ENCODE assay signal across 1 cellular context in the genomic region with DNA sequence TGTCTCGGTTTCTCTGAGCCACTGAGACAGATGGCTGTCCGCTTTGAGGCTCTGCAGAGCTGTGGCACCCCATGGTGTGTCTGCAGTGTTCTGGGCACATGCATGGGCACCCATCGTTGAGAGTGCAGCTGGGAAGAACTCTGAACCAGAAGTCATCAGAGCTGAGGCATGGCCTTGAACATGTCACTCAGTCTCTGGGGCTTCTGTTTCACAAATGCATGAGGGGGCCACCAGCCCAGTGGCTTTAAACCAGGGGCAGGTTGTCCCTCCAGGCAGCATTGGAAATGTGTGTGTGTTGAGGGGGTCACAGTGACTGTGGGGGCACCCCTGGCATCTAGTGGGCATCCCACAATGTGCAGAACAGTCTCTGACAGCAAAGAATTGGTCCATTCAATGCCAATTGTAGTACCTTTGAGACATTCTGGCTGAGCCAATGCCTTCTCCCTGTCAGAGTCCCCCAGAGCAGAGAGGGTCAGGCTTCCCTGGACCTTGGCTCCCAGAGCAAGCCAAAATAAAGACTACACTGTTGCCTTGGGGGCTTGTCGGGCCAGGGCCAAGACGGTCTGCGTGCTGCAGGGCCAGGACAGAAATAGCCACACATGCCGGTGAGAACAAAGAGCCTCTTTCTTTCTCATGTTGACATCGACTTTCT.
TF ChIP-seq lines count a peak whose summit lies in the region.

No MANE protein-coding gene starts in this region.

TF ChIP-seq in HepG2, 621 proteins besides CTCF, POLR2A, EP300 and RAD21 (continued from another document and continues in another):
- TF ChIP-seq, protein P1, sequence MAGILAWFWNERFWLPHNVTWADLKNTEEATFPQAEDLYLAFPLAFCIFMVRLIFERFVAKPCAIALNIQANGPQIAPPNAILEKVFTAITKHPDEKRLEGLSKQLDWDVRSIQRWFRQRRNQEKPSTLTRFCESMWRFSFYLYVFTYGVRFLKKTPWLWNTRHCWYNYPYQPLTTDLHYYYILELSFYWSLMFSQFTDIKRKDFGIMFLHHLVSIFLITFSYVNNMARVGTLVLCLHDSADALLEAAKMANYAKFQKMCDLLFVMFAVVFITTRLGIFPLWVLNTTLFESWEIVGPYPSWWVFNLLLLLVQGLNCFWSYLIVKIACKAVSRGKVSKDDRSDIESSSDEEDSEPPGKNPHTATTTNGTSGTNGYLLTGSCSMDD (CRISPR knock-in tag; IDR thresholded peaks at IDR 0.05): 0 out of 2 replicates have a peak, but pooled peaks have one; percentile 50
- no peak for TF ChIP-seq ZNF879 (CRISPR knock-in tag; IDR thresholded peaks at IDR 0.05)
- no peak for TF ChIP-seq ZNF792 (CRISPR knock-in tag; IDR thresholded peaks at IDR 0.05)
- TF ChIP-seq, protein P2, sequence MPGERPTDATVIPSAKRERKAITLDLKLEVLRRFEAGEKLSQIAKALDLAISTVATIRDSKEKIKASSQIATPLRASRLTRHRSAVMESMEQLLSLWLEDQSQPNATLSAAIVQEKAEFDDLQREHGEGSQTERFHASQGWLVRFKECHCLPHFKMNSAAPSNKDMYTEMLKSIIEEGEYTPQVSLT (CRISPR knock-in tag; IDR thresholded peaks at IDR 0.05; ENCODE audit: borderline replicate concordance, low read depth): no peak
- TF ChIP-seq, protein P3, sequence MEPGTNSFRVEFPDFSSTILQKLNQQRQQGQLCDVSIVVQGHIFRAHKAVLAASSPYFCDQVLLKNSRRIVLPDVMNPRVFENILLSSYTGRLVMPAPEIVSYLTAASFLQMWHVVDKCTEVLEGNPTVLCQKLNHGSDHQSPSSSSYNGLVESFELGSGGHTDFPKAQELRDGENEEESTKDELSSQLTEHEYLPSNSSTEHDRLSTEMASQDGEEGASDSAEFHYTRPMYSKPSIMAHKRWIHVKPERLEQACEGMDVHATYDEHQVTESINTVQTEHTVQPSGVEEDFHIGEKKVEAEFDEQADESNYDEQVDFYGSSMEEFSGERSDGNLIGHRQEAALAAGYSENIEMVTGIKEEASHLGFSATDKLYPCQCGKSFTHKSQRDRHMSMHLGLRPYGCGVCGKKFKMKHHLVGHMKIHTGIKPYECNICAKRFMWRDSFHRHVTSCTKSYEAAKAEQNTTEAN (CRISPR knock-in tag; conservative IDR thresholded peaks at IDR 0.05): peak; percentile 64; the same call in 1 of the 2 replicates
- TF ChIP-seq ZNF772 (CRISPR knock-in tag; IDR thresholded peaks at IDR 0.05): peak; percentile 73; the same call in 1 of the 2 replicates
- TF ChIP-seq ZNF839 (CRISPR knock-in tag; IDR thresholded peaks at IDR 0.05; ENCODE audit: borderline replicate concordance): no peak
- TF ChIP-seq, protein P4, sequence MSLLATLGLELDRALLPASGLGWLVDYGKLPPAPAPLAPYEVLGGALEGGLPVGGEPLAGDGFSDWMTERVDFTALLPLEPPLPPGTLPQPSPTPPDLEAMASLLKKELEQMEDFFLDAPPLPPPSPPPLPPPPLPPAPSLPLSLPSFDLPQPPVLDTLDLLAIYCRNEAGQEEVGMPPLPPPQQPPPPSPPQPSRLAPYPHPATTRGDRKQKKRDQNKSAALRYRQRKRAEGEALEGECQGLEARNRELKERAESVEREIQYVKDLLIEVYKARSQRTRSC (CRISPR knock-in tag; IDR thresholded peaks at IDR 0.05; ENCODE audit: low read depth): no peak
- TF ChIP-seq ZFP41 (CRISPR knock-in tag; IDR thresholded peaks at IDR 0.05; ENCODE audit: borderline replicate concordance): peak; percentile 11; the same call in 1 of the 2 replicates
- TF ChIP-seq GTF3A (CRISPR knock-in tag; conservative IDR thresholded peaks at IDR 0.05): no peak
- no peak for TF ChIP-seq PRPF4 (IDR thresholded peaks at IDR 0.05; ENCODE audit: low read depth, low read length, poor library complexity, severe bottlenecking)
- TF ChIP-seq MAZ (IDR thresholded peaks at IDR 0.05; ENCODE audit: borderline replicate concordance, low read depth, low read length): no peak
- no peak for TF ChIP-seq MAZ (CRISPR knock-in tag; IDR thresholded peaks at IDR 0.05; ENCODE audit: low read depth)
- TF ChIP-seq, protein P5, sequence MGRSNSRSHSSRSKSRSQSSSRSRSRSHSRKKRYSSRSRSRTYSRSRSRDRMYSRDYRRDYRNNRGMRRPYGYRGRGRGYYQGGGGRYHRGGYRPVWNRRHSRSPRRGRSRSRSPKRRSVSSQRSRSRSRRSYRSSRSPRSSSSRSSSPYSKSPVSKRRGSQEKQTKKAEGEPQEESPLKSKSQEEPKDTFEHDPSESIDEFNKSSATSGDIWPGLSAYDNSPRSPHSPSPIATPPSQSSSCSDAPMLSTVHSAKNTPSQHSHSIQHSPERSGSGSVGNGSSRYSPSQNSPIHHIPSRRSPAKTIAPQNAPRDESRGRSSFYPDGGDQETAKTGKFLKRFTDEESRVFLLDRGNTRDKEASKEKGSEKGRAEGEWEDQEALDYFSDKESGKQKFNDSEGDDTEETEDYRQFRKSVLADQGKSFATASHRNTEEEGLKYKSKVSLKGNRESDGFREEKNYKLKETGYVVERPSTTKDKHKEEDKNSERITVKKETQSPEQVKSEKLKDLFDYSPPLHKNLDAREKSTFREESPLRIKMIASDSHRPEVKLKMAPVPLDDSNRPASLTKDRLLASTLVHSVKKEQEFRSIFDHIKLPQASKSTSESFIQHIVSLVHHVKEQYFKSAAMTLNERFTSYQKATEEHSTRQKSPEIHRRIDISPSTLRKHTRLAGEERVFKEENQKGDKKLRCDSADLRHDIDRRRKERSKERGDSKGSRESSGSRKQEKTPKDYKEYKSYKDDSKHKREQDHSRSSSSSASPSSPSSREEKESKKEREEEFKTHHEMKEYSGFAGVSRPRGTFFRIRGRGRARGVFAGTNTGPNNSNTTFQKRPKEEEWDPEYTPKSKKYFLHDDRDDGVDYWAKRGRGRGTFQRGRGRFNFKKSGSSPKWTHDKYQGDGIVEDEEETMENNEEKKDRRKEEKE (IDR thresholded peaks at IDR 0.05): no peak
- no peak for TF ChIP-seq ZSCAN22 (CRISPR knock-in tag; IDR thresholded peaks at IDR 0.05)
- TF ChIP-seq KDM5A (IDR thresholded peaks at IDR 0.05; ENCODE audit: borderline replicate concordance, low read length): no peak
- TF ChIP-seq NONO (IDR thresholded peaks at IDR 0.05): no peak
- TF ChIP-seq NONO (CRISPR knock-in tag; conservative IDR thresholded peaks at IDR 0.05): peak; percentile 14; the same call in 1 of the 2 replicates
- TF ChIP-seq ZNF607 (CRISPR knock-in tag; IDR thresholded peaks at IDR 0.05; ENCODE audit: borderline replicate concordance): no peak
- TF ChIP-seq ASH2L (IDR thresholded peaks at IDR 0.05; ENCODE audit: insufficient read length, low read depth, low read length): peak; percentile 59
- TF ChIP-seq ATAD3A (CRISPR knock-in tag; IDR thresholded peaks at IDR 0.05): no peak
- TF ChIP-seq, protein P6, sequence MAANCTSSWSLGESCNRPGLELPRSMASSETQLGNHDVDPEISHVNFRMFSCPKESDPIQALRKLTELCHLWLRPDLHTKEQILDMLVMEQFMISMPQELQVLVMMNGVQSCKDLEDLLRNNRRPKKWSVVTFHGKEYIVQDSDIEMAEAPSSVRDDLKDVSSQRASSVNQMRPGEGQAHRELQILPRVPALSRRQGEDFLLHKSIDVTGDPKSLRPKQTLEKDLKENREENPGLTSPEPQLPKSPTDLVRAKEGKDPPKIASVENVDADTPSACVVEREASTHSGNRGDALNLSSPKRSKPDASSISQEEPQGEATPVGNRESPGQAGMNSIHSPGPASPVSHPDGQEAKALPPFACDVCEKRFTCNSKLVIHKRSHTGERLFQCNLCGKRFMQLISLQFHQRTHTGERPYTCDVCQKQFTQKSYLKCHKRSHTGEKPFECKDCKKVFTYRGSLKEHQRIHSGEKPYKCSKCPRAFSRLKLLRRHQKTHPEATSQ (CRISPR knock-in tag; IDR thresholded peaks at IDR 0.05; ENCODE audit: borderline replicate concordance): no peak
- peak; percentile 71; the same call in 1 of the 2 replicates for TF ChIP-seq TP53 (CRISPR knock-in tag; conservative IDR thresholded peaks at IDR 0.05)
- TF ChIP-seq NR2F2 (IDR thresholded peaks at IDR 0.05; ENCODE audit: borderline replicate concordance, low read depth): no peak
- no peak for TF ChIP-seq ZFP1 (CRISPR knock-in tag; IDR thresholded peaks at IDR 0.05)
- no peak for TF ChIP-seq MTA3 (CRISPR knock-in tag; IDR thresholded peaks at IDR 0.05)
- TF ChIP-seq CC2D1A (CRISPR knock-in tag; IDR thresholded peaks at IDR 0.05): no peak
- 0 out of 2 replicates have a peak, but pooled peaks have one; percentile 57 for TF ChIP-seq ZBTB7B (CRISPR knock-in tag; IDR thresholded peaks at IDR 0.05)
- peak; percentile 23; the same call in 1 of the 2 replicates for TF ChIP-seq TBX2 (CRISPR knock-in tag; IDR thresholded peaks at IDR 0.05; ENCODE audit: borderline replicate concordance)
- TF ChIP-seq KDM4B (CRISPR knock-in tag; IDR thresholded peaks at IDR 0.05): no peak
- TF ChIP-seq, protein P7, sequence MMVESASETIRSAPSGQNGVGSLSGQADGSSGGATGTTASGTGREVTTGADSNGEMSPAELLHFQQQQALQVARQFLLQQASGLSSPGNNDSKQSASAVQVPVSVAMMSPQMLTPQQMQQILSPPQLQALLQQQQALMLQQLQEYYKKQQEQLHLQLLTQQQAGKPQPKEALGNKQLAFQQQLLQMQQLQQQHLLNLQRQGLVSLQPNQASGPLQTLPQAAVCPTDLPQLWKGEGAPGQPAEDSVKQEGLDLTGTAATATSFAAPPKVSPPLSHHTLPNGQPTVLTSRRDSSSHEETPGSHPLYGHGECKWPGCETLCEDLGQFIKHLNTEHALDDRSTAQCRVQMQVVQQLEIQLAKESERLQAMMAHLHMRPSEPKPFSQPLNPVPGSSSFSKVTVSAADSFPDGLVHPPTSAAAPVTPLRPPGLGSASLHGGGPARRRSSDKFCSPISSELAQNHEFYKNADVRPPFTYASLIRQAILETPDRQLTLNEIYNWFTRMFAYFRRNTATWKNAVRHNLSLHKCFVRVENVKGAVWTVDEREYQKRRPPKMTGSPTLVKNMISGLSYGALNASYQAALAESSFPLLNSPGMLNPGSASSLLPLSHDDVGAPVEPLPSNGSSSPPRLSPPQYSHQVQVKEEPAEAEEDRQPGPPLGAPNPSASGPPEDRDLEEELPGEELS (CRISPR knock-in tag; IDR thresholded peaks at IDR 0.05): peak; percentile 29; the same call in 1 of the 2 replicates
- TF ChIP-seq, protein P8, sequence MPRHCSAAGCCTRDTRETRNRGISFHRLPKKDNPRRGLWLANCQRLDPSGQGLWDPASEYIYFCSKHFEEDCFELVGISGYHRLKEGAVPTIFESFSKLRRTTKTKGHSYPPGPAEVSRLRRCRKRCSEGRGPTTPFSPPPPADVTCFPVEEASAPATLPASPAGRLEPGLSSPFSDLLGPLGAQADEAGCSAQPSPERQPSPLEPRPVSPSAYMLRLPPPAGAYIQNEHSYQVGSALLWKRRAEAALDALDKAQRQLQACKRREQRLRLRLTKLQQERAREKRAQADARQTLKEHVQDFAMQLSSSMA (CRISPR knock-in tag; IDR thresholded peaks at IDR 0.05): 0 out of 2 replicates have a peak, but pooled peaks have one; percentile 52
- TF ChIP-seq, protein P9, sequence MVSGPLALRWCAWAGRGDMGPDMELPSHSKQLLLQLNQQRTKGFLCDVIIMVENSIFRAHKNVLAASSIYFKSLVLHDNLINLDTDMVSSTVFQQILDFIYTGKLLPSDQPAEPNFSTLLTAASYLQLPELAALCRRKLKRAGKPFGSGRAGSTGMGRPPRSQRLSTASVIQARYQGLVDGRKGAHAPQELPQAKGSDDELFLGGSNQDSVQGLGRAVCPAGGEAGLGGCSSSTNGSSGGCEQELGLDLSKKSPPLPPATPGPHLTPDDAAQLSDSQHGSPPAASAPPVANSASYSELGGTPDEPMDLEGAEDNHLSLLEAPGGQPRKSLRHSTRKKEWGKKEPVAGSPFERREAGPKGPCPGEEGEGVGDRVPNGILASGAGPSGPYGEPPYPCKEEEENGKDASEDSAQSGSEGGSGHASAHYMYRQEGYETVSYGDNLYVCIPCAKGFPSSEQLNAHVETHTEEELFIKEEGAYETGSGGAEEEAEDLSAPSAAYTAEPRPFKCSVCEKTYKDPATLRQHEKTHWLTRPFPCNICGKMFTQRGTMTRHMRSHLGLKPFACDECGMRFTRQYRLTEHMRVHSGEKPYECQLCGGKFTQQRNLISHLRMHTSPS (CRISPR knock-in tag; IDR thresholded peaks at IDR 0.05; ENCODE audit: low read depth): peak; percentile 79
- TF ChIP-seq, protein P10, sequence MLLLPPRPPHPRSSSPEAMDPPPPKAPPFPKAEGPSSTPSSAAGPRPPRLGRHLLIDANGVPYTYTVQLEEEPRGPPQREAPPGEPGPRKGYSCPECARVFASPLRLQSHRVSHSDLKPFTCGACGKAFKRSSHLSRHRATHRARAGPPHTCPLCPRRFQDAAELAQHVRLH (CRISPR knock-in tag; IDR thresholded peaks at IDR 0.05; ENCODE audit: borderline replicate concordance, low read depth): 0 out of 2 replicates have a peak, but pooled peaks have one; percentile 17
- TF ChIP-seq HOXD1 (CRISPR knock-in tag; IDR thresholded peaks at IDR 0.05): no peak
- TF ChIP-seq MEF2D (CRISPR knock-in tag; IDR thresholded peaks at IDR 0.05): peak; percentile 96
- no peak for TF ChIP-seq GPN1 (CRISPR knock-in tag; IDR thresholded peaks at IDR 0.05; ENCODE audit: borderline replicate concordance)
- TF ChIP-seq, protein P11, sequence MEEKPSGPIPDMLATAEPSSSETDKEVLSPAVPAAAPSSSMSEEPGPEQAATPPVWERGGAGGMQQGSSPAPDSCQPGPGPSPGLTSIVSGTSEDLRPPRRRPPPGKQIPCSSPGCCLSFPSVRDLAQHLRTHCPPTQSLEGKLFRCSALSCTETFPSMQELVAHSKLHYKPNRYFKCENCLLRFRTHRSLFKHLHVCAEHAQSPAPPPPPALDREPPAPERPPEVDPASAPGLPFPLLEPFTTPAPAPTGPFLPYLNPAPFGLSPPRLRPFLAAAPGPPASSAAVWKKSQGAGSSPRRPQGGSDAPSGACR (CRISPR knock-in tag; IDR thresholded peaks at IDR 0.05): peak; percentile 74; the same call in 1 of the 2 replicates
- TF ChIP-seq BORCS8-MEF2B (CRISPR knock-in tag; IDR thresholded peaks at IDR 0.05): no peak
- TF ChIP-seq ZNF850 (CRISPR knock-in tag; conservative IDR thresholded peaks at IDR 0.05): no peak
- 0 out of 2 replicates have a peak, but pooled peaks have one; percentile 21 for TF ChIP-seq BHLHE40 (IDR thresholded peaks at IDR 0.05; ENCODE audit: low read length)
- no peak for TF ChIP-seq ZFP36 (IDR thresholded peaks at IDR 0.05; ENCODE audit: borderline replicate concordance, low read depth, low read length, partially characterized antibody)
- peak; percentile 58; the same call in 1 of the 2 replicates for TF ChIP-seq ZNF777 (CRISPR knock-in tag; IDR thresholded peaks at IDR 0.05)
- no peak for TF ChIP-seq ETV5 (CRISPR knock-in tag; IDR thresholded peaks at IDR 0.05; ENCODE audit: borderline replicate concordance)
- TF ChIP-seq ZNF713 (CRISPR knock-in tag; IDR thresholded peaks at IDR 0.05): no peak
- TF ChIP-seq DNMT1 (CRISPR knock-in tag; IDR thresholded peaks at IDR 0.05): no peak
- TF ChIP-seq ZNF430 (CRISPR knock-in tag; IDR thresholded peaks at IDR 0.05): no peak
- TF ChIP-seq, protein P12, sequence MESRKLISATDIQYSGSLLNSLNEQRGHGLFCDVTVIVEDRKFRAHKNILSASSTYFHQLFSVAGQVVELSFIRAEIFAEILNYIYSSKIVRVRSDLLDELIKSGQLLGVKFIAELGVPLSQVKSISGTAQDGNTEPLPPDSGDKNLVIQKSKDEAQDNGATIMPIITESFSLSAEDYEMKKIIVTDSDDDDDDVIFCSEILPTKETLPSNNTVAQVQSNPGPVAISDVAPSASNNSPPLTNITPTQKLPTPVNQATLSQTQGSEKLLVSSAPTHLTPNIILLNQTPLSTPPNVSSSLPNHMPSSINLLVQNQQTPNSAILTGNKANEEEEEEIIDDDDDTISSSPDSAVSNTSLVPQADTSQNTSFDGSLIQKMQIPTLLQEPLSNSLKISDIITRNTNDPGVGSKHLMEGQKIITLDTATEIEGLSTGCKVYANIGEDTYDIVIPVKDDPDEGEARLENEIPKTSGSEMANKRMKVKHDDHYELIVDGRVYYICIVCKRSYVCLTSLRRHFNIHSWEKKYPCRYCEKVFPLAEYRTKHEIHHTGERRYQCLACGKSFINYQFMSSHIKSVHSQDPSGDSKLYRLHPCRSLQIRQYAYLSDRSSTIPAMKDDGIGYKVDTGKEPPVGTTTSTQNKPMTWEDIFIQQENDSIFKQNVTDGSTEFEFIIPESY (CRISPR knock-in tag; IDR thresholded peaks at IDR 0.05): no peak
